In the genomic region with DNA sequence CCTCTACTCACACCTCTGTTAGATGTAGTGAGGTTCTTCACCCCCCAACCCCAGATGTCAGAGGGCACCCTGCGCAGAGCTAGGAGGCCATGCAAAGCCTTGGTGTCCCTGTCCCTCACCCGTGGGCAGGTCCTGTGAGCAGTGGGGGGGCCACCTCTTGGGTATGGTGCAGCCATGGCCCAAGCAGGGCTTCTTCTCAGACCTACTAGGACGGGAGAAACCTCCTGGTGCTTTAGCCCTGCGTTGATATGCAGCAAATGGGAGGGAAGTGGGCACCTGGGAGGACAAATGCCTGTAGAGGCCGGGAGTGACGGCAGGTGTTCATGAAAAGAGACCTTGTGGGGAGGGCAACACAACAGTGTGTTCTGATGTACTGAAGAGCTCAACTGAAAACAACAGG, we compare ENCODE assay signal across 25 cellular contexts. TPM values are rescaled to one million over a fixed set of nuclear protein-coding genes. Genes with fewer than 3 reads are reported as not detected.
DNase-seq lines count a peak whose midpoint lies in the region; ATAC-seq and TF ChIP-seq lines count a peak whose summit lies in the region.
"Had no signal": no experiment of that assay in that cellular context is flagged by ENCODE, and none has a peak within 500 bp of the region (broad histone marks: within the 10 kb centered on the region; RNA-seq: fewer than 3 reads in every experiment).

No MANE protein-coding gene starts in this region.

- no peak overlapping the region for H3K9ac ChIP-seq in endodermal cell (ENCODE audit: extremely low read depth, low read length, poor library complexity, severe bottlenecking)

- H3K36me3 Mint-ChIP-seq in T-helper 2 cell treated with Interferon-gamma antibody and Interleukin-4, amounts not matched to agents 5 μg/mL and 100 μg/mL, for 36 hours (ENCODE audit: low read depth) = peaks cover 58% of the 10 kb centered on the region
- H3K36me3 Mint-ChIP-seq in endodermal cell (ENCODE audit: low read depth) = peaks cover 80% of the 10 kb centered on the region
- H3K36me3 Mint-ChIP-seq in activated CD4-positive, alpha-beta T cell treated with anti-CD3 and anti-CD28 coated beads, Interleukin-2, amount 10 ng/mL, durations not matched to agents 7 days and 5 days (ENCODE audit: low read depth) = peaks cover 54% of the 10 kb centered on the region

- CTCF ChIA-PET in activated CD4-positive, alpha-beta T cell treated with anti-CD3 and anti-CD28 coated beads, Interleukin-2, amount 10 ng/mL, durations not matched to agents 7 days and 5 days (lab: Charles Lee) = interaction anchor here (1.2 to 1.7 kb wide), 3 partner anchors 14 to 103 kb away, joined by 3 to 4 read pairs (median 3); no protein-coding TSS in a partner anchor

- H3K9me3 ChIP-seq in endodermal cell (ENCODE audit: control insufficient read depth, low read length) = no peaks in the 10 kb centered on the region
- H3K9me3 ChIP-seq in upper lobe of right lung = no peaks in the 10 kb centered on the region

- H3K36me3 ChIP-seq in endodermal cell (ENCODE audit: control insufficient read depth, insufficient read depth, low read length) = peaks cover 94% of the 10 kb centered on the region
- peaks cover 83% of the 10 kb centered on the region for H3K36me3 ChIP-seq in upper lobe of right lung

- intact Hi-C loops in posterior vena cava (cut with DNase I) = no loop called here
- intact Hi-C loops in upper lobe of right lung (cut with DNase I) = no loop called here

- no peaks in the 10 kb centered on the region for H3K27me3 Mint-ChIP-seq in T-helper 2 cell treated with Interferon-gamma antibody and Interleukin-4, amounts not matched to agents 5 μg/mL and 100 μg/mL, for 36 hours (ENCODE audit: low read depth)
- H3K27me3 Mint-ChIP-seq in endodermal cell (ENCODE audit: insufficient read depth) = no peaks in the 10 kb centered on the region
- H3K27me3 Mint-ChIP-seq in activated CD4-positive, alpha-beta T cell treated with anti-CD3 and anti-CD28 coated beads, Interleukin-2, amount 10 ng/mL, durations not matched to agents 7 days and 5 days = no peaks in the 10 kb centered on the region
- H3K27me3 Mint-ChIP-seq: B cell had no signal

- no peak for TF ChIP-seq CTCF in endodermal cell (conservative IDR thresholded peaks at IDR 0.05)
- TF ChIP-seq CTCF in upper lobe of right lung (IDR thresholded peaks at IDR 0.05) = no peak

- H3K4me1 ChIP-seq in endodermal cell (ENCODE audit: control insufficient read depth, insufficient read depth, low read length) (no peaks in the 10 kb centered on the region), upper lobe of right lung (peaks cover 5% of the 10 kb centered on the region)

- 93 to 100% methylated on average over 4 to 6 of the region's 6 CpGs for WGBS in endodermal cell (ENCODE audit: insufficient coverage in 1 of 2, insufficient read length in 1 of 2), 2 experiments

- peaks cover 2% of the 10 kb centered on the region for H3K4me1 Mint-ChIP-seq in T-helper 2 cell treated with Interferon-gamma antibody and Interleukin-4, amounts not matched to agents 5 μg/mL and 100 μg/mL, for 36 hours (ENCODE audit: low read depth)
- H3K4me1 Mint-ChIP-seq in endodermal cell = no peaks in the 10 kb centered on the region
- peaks cover 4% of the 10 kb centered on the region for H3K4me1 Mint-ChIP-seq in activated CD4-positive, alpha-beta T cell treated with anti-CD3 and anti-CD28 coated beads, Interleukin-2, amount 10 ng/mL, durations not matched to agents 7 days and 5 days
- H3K4me1 Mint-ChIP-seq: B cell had no signal

- H3K27ac ChIP-seq in endodermal cell (ENCODE audit: low read depth, low read length) = no peak overlapping the region
- no peak overlapping the region for H3K27ac ChIP-seq in upper lobe of right lung
- H3K27ac ChIP-seq: 22Rv1, C4-2B, HL-60 had no signal

- no peak overlapping the region for H3K4me3 Mint-ChIP-seq in T-helper 2 cell treated with Interferon-gamma antibody and Interleukin-4, amounts not matched to agents 5 μg/mL and 100 μg/mL, for 36 hours
- no peak overlapping the region for H3K4me3 Mint-ChIP-seq in endodermal cell
- no peak overlapping the region for H3K4me3 Mint-ChIP-seq in activated CD4-positive, alpha-beta T cell treated with anti-CD3 and anti-CD28 coated beads, Interleukin-2, amount 10 ng/mL, durations not matched to agents 7 days and 5 days
- H3K4me3 Mint-ChIP-seq: B cell; CD8-positive, alpha-beta T cell had no signal

- POLR2A ChIA-PET in activated CD4-positive, alpha-beta T cell treated with anti-CD3 and anti-CD28 coated beads, Interleukin-2, amount 10 ng/mL, durations not matched to agents 7 days and 5 days (lab: Charles Lee) = no interaction called here

- H3K27ac Mint-ChIP-seq in T-helper 2 cell treated with Interferon-gamma antibody and Interleukin-4, amounts not matched to agents 5 μg/mL and 100 μg/mL, for 36 hours = peak overlapping the region; percentile 15
- peak overlapping the region; percentile 14 for H3K27ac Mint-ChIP-seq in endodermal cell
- H3K27ac Mint-ChIP-seq in activated CD4-positive, alpha-beta T cell treated with anti-CD3 and anti-CD28 coated beads, Interleukin-2, amount 10 ng/mL, durations not matched to agents 7 days and 5 days = no peak overlapping the region
- H3K27ac Mint-ChIP-seq: B cell; CD8-positive, alpha-beta T cell had no signal

- peak; percentile 25 for ATAC-seq in upper lobe of right lung
- no peak for ATAC-seq in HG03442 (IDR thresholded peaks at IDR 0.05; ENCODE audit: unreplicated experiment)
- ATAC-seq: CD8-positive, alpha-beta T cell; HCT116; Panc1 had no signal

- H3K4me3 ChIP-seq in endodermal cell (ENCODE audit: low read length) = no peak overlapping the region
- H3K4me3 ChIP-seq in upper lobe of right lung = no peak overlapping the region

- no peaks in the 10 kb centered on the region for H3K9me3 Mint-ChIP-seq in T-helper 2 cell treated with Interferon-gamma antibody and Interleukin-4, amounts not matched to agents 5 μg/mL and 100 μg/mL, for 36 hours
- H3K9me3 Mint-ChIP-seq in endodermal cell = no peaks in the 10 kb centered on the region
- no peaks in the 10 kb centered on the region for H3K9me3 Mint-ChIP-seq in activated CD4-positive, alpha-beta T cell treated with anti-CD3 and anti-CD28 coated beads, Interleukin-2, amount 10 ng/mL, durations not matched to agents 7 days and 5 days
- H3K9me3 Mint-ChIP-seq: CD8-positive, alpha-beta T cell had no signal

- no peak for DNase-seq in T-helper 2 cell treated with Interferon-gamma antibody and Interleukin-4, amounts not matched to agents 5 μg/mL and 100 μg/mL, for 36 hours (ENCODE audit: low spot score)
- DNase-seq in T-helper 2 cell (no peak), endodermal cell (no peak), posterior vena cava (ENCODE audit: low spot score) (peak; percentile 70), upper lobe of right lung (no peak), SIG-M5 treated with dmso at 0.1 percent for 504 hours (lab: John Stamatoyannopoulos, UW; ENCODE audit: unreplicated experiment) (no peak)
- no peak for DNase-seq in activated CD4-positive, alpha-beta T cell treated with anti-CD3 and anti-CD28 coated beads, Interleukin-2, amount 10 ng/mL, durations not matched to agents 7 days and 5 days
- DNase-seq: CD8-positive, alpha-beta T cell; DMS79 treated with DMSO at 0.1 percent for 48 hours; GF-D8; NCI-H1048; NCI-H1417; NCI-H1694; NCI-H2029 treated with DMSO at 0.1 percent for 48 hours; NCI-H226; NCI-H510A; NCI-H69; SIG-M5 had no signal

- no peaks in the 10 kb centered on the region for H3K27me3 ChIP-seq in endodermal cell (ENCODE audit: control insufficient read depth, insufficient read depth, low read length, poor library complexity, severe bottlenecking)
- no peaks in the 10 kb centered on the region for H3K27me3 ChIP-seq in upper lobe of right lung

RNA-seq across cellular contexts. Expression of a gene that starts 38.5 kb away (rescaled TPM):
- 1 to 10 TPM in 1 of 2 donors, under 1 TPM in 1; 1.00 to 2.5 TPM for total RNA-seq in endodermal cell
- 0.32 TPM for polyA plus RNA-seq in endodermal cell (2013, experiment 1 of 2)
- 0.41 TPM for polyA plus RNA-seq in endodermal cell (2013, experiment 2 of 2)
- 1 to 10 TPM in 1 of 2 donors, under 1 TPM in 1; 0.71 to 1.1 TPM for total RNA-seq in posterior vena cava
- total RNA-seq in upper lobe of right lung = 1.0 TPM
- total RNA-seq in activated CD4-positive, alpha-beta T cell treated with anti-CD3 and anti-CD28 coated beads, Interleukin-2, amount 10 ng/mL, durations not matched to agents 7 days and 5 days = under 1 TPM; 0.87 to 0.94 TPM
